ENCODE assay signal across 8 cellular contexts in the genomic region with DNA sequence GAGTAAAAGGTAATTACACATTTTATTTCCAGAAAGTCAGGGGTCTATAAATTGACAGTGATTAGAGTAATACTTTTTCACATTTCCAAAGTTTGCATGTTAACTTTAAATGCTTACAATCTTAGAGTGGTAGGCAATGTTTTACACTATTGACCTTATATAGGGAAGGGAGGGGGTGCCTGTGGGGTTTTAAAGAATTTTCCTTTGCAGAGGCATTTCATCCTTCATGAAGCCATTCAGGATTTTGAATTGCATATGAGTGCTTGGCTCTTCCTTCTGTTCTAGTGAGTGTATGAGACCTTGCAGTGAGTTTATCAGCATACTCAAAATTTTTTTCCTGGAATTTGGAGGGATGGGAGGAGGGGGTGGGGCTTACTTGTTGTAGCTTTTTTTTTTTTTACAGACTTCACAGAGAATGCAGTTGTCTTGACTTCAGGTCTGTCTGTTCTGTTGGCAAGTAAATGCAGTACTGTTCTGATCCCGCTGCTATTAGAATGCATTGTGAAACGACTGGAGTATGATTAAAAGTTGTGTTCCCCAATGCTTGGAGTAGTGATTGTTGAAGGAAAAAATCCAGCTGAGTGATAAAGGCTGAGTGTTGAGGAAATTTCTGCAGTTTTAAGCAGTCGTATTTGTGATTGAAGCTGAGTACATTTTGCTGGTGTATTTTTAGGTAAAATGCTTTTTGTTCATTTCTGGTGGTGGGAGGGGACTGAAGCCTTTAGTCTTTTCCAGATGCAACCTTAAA. TPM values are rescaled to one million over a fixed set of nuclear protein-coding genes. Genes with fewer than 3 reads are reported as not detected.
DNase-seq lines count a peak whose midpoint lies in the region; ATAC-seq and TF ChIP-seq lines count a peak whose summit lies in the region.

No MANE protein-coding gene starts in this region.

- H3K27ac ChIP-seq in angular gyrus (ENCODE audit: low read depth, low read length) (peak overlapping the region; percentile 24), urinary bladder (ENCODE audit: low read depth) (no peak overlapping the region)
- H3K27ac ChIP-seq in CD4-positive, alpha-beta T cell (ENCODE audit: low read depth, low read length), result no peak overlapping the region

- under 1% methylated on average over 3 of the region's 3 CpGs for WGBS in urinary bladder

- no peak for ATAC-seq in CD4-positive, alpha-beta T cell (ENCODE audit: poor library complexity)

- in situ Hi-C loops in ACHN (cut with HindIII; ENCODE audit: low pct_ligation_motif_present, low pct_unique_long_range_greater_than_20kb, low sequenced_read_pairs), result no loop called here

- H3K27ac Mint-ChIP-seq in CD4-positive, alpha-beta T cell, result no peak overlapping the region

- H3K27me3 ChIP-seq in CD4-positive, alpha-beta T cell (ENCODE audit: control insufficient read depth, insufficient read depth, low read length), result no peaks in the 10 kb centered on the region

- no peaks in the 10 kb centered on the region for H3K9me3 Mint-ChIP-seq in CD4-positive, alpha-beta T cell

- H3K36me3 ChIP-seq in urinary bladder (ENCODE audit: insufficient read depth), result peaks cover 3% of the 10 kb centered on the region

- intact Hi-C loops in CD4-positive, alpha-beta T cell (cut with DNase I, micrococcal nuclease), result no loop called here

- POLR2A ChIA-PET in CD4-positive, alpha-beta T cell (lab: Charles Lee), result interaction anchor here (0.6 to 15.9 kb wide), 16 partner anchors 5 to 1727 kb away, joined by 3 to 3042 read pairs (median 11); a partner anchor contains a TSS

- H3K27me3 Mint-ChIP-seq in CD4-positive, alpha-beta T cell, result no peaks in the 10 kb centered on the region

- H3K36me3 Mint-ChIP-seq in CD4-positive, alpha-beta T cell (ENCODE audit: low read depth), result no peaks in the 10 kb centered on the region

- H3K4me3 ChIP-seq in HFF-Myc (replicated peaks; ENCODE audit: low read depth, low read length) (peak overlapping the region; percentile 84), urinary bladder (ENCODE audit: low read depth, low read length) (peak overlapping the region; percentile 74)

- peaks cover 51% of the 10 kb centered on the region for H3K4me1 Mint-ChIP-seq in CD4-positive, alpha-beta T cell (ENCODE audit: low read depth)

- peak; percentile 45 for DNase-seq in ACHN
- peak; percentile 38 for DNase-seq in HFF-Myc (ENCODE audit: extremely low read depth, low read depth)
- DNase-seq in left kidney (ENCODE audit: low read depth, low spot score), result peak; percentile 78
- no peak for DNase-seq in activated CD4-positive, alpha-beta T cell treated with anti-CD3 and anti-CD28 coated beads, Interleukin-2, amount 50 U/mL, for 48 hours
- no peak for DNase-seq in HPDE6-E6E7 (ENCODE audit: extremely low spot score)
- DNase-seq in CD4-positive, alpha-beta T cell, result no peak

- TF ChIP-seq CTCF in HFF-Myc (IDR thresholded peaks at IDR 0.05; ENCODE audit: low read depth, low read length, missing control alignments), result no peak
- TF ChIP-seq CTCF in CD4-positive, alpha-beta T cell (IDR thresholded peaks at IDR 0.05), result no peak

- CTCF ChIA-PET in CD4-positive, alpha-beta T cell (lab: Charles Lee), result interaction anchor here (0.5 to 7.5 kb wide), 4 partner anchors 32 to 190 kb away, joined by 3 to 82 read pairs (median 10); no protein-coding TSS in a partner anchor

- H3K4me3 Mint-ChIP-seq in CD4-positive, alpha-beta T cell, result no peak overlapping the region

- no peaks in the 10 kb centered on the region for H3K4me1 ChIP-seq in urinary bladder (ENCODE audit: insufficient read depth)

- no peaks in the 10 kb centered on the region for H3K9me3 ChIP-seq in CD4-positive, alpha-beta T cell (ENCODE audit: control insufficient read depth, low read length)

RNA-seq across cellular contexts. Expression of a gene that starts 5.3 kb away (rescaled TPM):
- 27,753 TPM for total RNA-seq in urinary bladder
- polyA plus RNA-seq in urinary bladder, result 141 TPM
- over 10,000 TPM; 31,509 to 32,316 TPM for total RNA-seq in CD4-positive, alpha-beta T cell

RNA-seq across cellular contexts. Expression of a gene that starts 20.8 kb away (rescaled TPM):
- 43.4 TPM for total RNA-seq in urinary bladder
- polyA plus RNA-seq in urinary bladder, result 82.0 TPM
- total RNA-seq in CD4-positive, alpha-beta T cell, result 10 to 100 TPM; 57.4 to 60.7 TPM

RNA-seq across cellular contexts. Expression of a gene that starts 54.1 kb away (rescaled TPM):
- total RNA-seq in urinary bladder, result 58.5 TPM
- polyA plus RNA-seq in urinary bladder, result 145 TPM
- 100 to 1,000 TPM; 236 to 238 TPM for total RNA-seq in CD4-positive, alpha-beta T cell

Comparison
In these comparisons a context has a peak if more than half of its experiments do, and no peak if none do; other contexts are left out.
1. DNase-seq: peak in ACHN (single experiment), HFF-Myc (single experiment) and left kidney (single experiment); none in activated CD4-positive, alpha-beta T cell treated with anti-CD3 and anti-CD28 coated beads, Interleukin-2, amount 50 U/mL, for 48 hours (0 of 2), HPDE6-E6E7 (single experiment) and CD4-positive, alpha-beta T cell (0 of 10).